Comparison of ENCODE assay signal across 8 cellular contexts in the genomic region with DNA sequence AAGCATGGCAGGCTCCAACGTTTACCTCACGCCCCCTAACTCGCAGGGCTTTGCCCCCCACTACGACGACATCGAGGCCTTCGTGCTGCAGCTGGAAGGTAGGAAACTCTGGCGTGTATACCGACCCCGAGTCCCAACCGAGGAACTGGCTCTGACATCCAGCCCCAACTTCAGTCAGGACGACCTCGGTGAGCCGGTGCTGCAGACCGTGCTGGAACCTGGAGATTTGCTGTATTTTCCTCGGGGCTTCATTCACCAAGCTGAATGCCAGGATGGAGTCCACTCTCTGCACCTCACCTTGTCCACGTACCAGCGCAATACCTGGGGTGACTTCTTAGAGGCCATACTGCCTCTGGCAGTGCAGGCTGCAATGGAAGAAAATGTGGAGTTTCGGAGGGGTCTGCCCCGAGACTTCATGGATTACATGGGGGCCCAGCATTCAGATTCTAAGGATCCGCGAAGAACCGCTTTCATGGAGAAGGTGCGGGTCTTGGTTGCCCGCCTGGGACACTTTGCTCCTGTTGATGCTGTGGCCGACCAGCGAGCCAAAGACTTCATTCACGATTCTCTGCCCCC. TPM values are rescaled to one million over a fixed set of nuclear protein-coding genes. Genes with fewer than 3 reads are reported as not detected.
A peak's percentile ranks its signal among the peaks of the same experiment; 100 is the strongest.
DNase-seq lines count a peak whose midpoint lies in the region; ATAC-seq and TF ChIP-seq lines count a peak whose summit lies in the region.

No MANE protein-coding gene starts in this region.

- H3K4me3 ChIP-seq in kidney epithelial cell (ENCODE audit: low read depth, low read length) (peak overlapping the region; percentile 57), suprapubic skin (peak overlapping the region; percentile 90)

- H3K27ac ChIP-seq in suprapubic skin = peak overlapping the region; percentile 91

- peak overlapping the region; percentile 87 for H3K4me3 Mint-ChIP-seq in T-helper 2 cell treated with Interferon-gamma antibody and Interleukin-4, amounts not matched to agents 5 μg/mL and 100 μg/mL, for 36 hours
- H3K4me3 Mint-ChIP-seq in activated naive CD8-positive, alpha-beta T cell = peak overlapping the region; percentile 86

- TF ChIP-seq CTCF in kidney epithelial cell (IDR thresholded peaks at IDR 0.05; ENCODE audit: insufficient read depth, low read length, poor library complexity, severe bottlenecking) (no peak), suprapubic skin (IDR thresholded peaks at IDR 0.05) (no peak)

- peaks cover 5% of the 10 kb centered on the region for H3K27me3 Mint-ChIP-seq in T-helper 2 cell treated with Interferon-gamma antibody and Interleukin-4, amounts not matched to agents 5 μg/mL and 100 μg/mL, for 36 hours (ENCODE audit: low read depth)
- H3K27me3 Mint-ChIP-seq in activated naive CD8-positive, alpha-beta T cell = no peaks in the 10 kb centered on the region

- no peak for ATAC-seq in GM19463 (IDR thresholded peaks at IDR 0.05; ENCODE audit: unreplicated experiment)

- peaks cover 26% of the 10 kb centered on the region for H3K4me1 Mint-ChIP-seq in T-helper 2 cell treated with Interferon-gamma antibody and Interleukin-4, amounts not matched to agents 5 μg/mL and 100 μg/mL, for 36 hours (ENCODE audit: low read depth)
- H3K4me1 Mint-ChIP-seq in activated naive CD8-positive, alpha-beta T cell (ENCODE audit: low read depth) = peaks cover 53% of the 10 kb centered on the region

- TF ChIP-seq EP300 in suprapubic skin (IDR thresholded peaks at IDR 0.05) = no peak

- H3K36me3 Mint-ChIP-seq in T-helper 2 cell treated with Interferon-gamma antibody and Interleukin-4, amounts not matched to agents 5 μg/mL and 100 μg/mL, for 36 hours (ENCODE audit: low read depth) = peaks cover 36% of the 10 kb centered on the region
- peaks cover 11% of the 10 kb centered on the region for H3K36me3 Mint-ChIP-seq in activated naive CD8-positive, alpha-beta T cell

- no peak for DNase-seq in T-helper 2 cell treated with Interferon-gamma antibody and Interleukin-4, amounts not matched to agents 5 μg/mL and 100 μg/mL, for 36 hours (ENCODE audit: low spot score)
- DNase-seq in T-helper 2 cell (no peak), kidney epithelial cell (ENCODE audit: low read depth) (no peak), suprapubic skin (ENCODE audit: low spot score in 2 of 2) (no peak), mucosa of gallbladder (ENCODE audit: low spot score) (no peak), head of caudate nucleus (no peak)

- H3K4me1 ChIP-seq in suprapubic skin = peaks cover 37% of the 10 kb centered on the region

- WGBS in suprapubic skin = 58% methylated on average over 20 of the region's 28 CpGs

- no peaks in the 10 kb centered on the region for H3K27me3 ChIP-seq in kidney epithelial cell (ENCODE audit: control insufficient read depth, insufficient read depth, low read length)
- no peaks in the 10 kb centered on the region for H3K27me3 ChIP-seq in suprapubic skin

- TF ChIP-seq POLR2A in suprapubic skin (IDR thresholded peaks at IDR 0.05) = no peak

- H3K27ac Mint-ChIP-seq in T-helper 2 cell treated with Interferon-gamma antibody and Interleukin-4, amounts not matched to agents 5 μg/mL and 100 μg/mL, for 36 hours = no peak overlapping the region
- H3K27ac Mint-ChIP-seq in activated naive CD8-positive, alpha-beta T cell = peak overlapping the region; percentile 64

- no peaks in the 10 kb centered on the region for H3K9me3 ChIP-seq in suprapubic skin

- no peaks in the 10 kb centered on the region for H3K9me3 Mint-ChIP-seq in T-helper 2 cell treated with Interferon-gamma antibody and Interleukin-4, amounts not matched to agents 5 μg/mL and 100 μg/mL, for 36 hours
- no peaks in the 10 kb centered on the region for H3K9me3 Mint-ChIP-seq in activated naive CD8-positive, alpha-beta T cell (ENCODE audit: low read depth)

- intact Hi-C loops in head of caudate nucleus (cut with DNase I) = no loop called here

- H3K36me3 ChIP-seq in kidney epithelial cell (ENCODE audit: control insufficient read depth, insufficient read depth, low read length) = no peaks in the 10 kb centered on the region
- peaks cover 7% of the 10 kb centered on the region for H3K36me3 ChIP-seq in suprapubic skin

RNA-seq across cellular contexts. Expression of gene RIOX1, which starts 1.3 kb away (rescaled TPM):
- total RNA-seq in kidney epithelial cell (26.7 and 28.9 TPM in 2 replicates), suprapubic skin (10 to 100 TPM; 12.2 to 16.5 (median 14.0) TPM), mucosa of gallbladder (15.3 TPM)

RNA-seq across cellular contexts. Expression of gene NUMB, which starts 33.7 kb away (rescaled TPM):
- total RNA-seq in kidney epithelial cell (30.5 and 33.1 TPM in 2 replicates), suprapubic skin (10 to 100 TPM; 43.1 to 83.4 (median 50.2) TPM), mucosa of gallbladder (117 TPM)

RNA-seq across cellular contexts. Expression of gene ACOT1, which starts 44.9 kb away (rescaled TPM):
- total RNA-seq in kidney epithelial cell (4.0 and 5.1 TPM in 2 replicates), suprapubic skin (10 to 100 TPM in 2 of 4 donors, 1 to 10 TPM in 2; 2.8 to 33.3 (median 11.2) TPM), mucosa of gallbladder (19.3 TPM)
